Comparison of ENCODE assay signal across 9 cellular contexts in the genomic region with DNA sequence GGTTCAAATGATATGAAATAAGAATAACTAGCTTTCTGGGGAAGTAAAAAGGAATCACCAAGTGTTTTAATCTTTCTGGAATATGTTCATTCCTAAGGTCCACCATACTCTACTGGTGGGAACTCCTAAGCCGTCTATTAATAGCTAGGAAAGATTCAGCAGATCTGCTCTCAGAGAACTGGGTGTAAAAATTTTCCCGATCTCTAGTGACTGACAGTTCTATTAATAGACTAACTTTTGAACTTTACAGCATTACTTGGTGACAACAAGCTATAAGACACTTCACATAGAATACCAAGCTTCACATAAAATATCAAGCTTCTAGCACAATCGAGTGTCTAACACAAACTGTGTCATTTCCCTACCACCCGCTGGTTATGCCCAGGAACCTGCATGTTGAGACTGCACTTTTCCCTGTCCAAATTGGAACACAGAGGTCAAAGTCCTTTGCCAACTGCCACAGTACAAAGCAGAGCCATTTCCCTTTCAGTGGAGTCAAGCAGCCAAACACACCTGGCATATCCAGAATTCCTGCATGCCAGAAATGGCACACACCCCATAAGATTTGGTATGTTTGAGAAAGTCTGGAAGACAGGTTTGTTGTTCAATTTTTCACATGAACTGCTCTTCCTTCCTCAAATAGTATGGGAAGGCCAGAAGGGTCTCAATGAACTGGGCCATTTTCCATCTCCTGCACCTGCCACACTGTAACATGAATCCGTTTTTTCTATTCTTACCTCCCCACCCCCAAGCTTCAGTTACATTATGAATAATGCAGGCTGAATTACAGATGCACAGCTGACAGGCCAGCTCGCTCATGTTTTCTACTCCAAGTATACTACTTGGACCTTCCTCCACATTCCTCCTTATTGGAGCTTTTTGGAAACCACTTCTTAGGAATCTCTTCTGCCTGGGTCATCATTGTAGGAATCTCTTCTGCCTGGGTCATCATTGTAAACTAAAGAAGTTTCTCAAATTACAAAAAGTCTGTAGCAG. TPM values are rescaled to one million over a fixed set of nuclear protein-coding genes. Genes with fewer than 3 reads are reported as not detected.
A peak's percentile ranks its signal among the peaks of the same experiment; 100 is the strongest.
DNase-seq lines count a peak whose midpoint lies in the region; ATAC-seq and TF ChIP-seq lines count a peak whose summit lies in the region.
"Had no signal": no experiment of that assay in that cellular context is flagged by ENCODE, and none has a peak within 500 bp of the region (broad histone marks: within the 10 kb centered on the region; RNA-seq: fewer than 3 reads in every experiment).

No MANE protein-coding gene starts in this region.

- POLR2A ChIA-PET in activated CD4-positive, alpha-beta memory T cell treated with anti-CD3 and anti-CD28 coated beads, Interleukin-2, amount 10 ng/mL, durations not matched to agents 7 days and 5 days (lab: Charles Lee) = interaction anchor here (1.3 kb wide), 1 partner anchor 58 kb away, joined by 4 read pairs; no protein-coding TSS in a partner anchor

- DNase-seq in activated naive CD4-positive, alpha-beta T cell (lab: John Stamatoyannopoulos, UW) = no peak
- DNase-seq in NCI-H748 (lab: John Stamatoyannopoulos, UW; ENCODE audit: unreplicated experiment) (peak; percentile 31), glutamatergic neuron (no peak), GM10266 (ENCODE audit: extremely low spot score) (no peak), NCI-H2227 treated with DMSO at 0.1 percent for 48 hours (lab: John Stamatoyannopoulos, UW) (no peak)
- DNase-seq in stimulated activated effector memory CD8-positive, alpha-beta T cell treated with anti-CD3 and anti-CD28 coated beads, Interleukin-12 subunit alpha, Interleukin-12 subunit beta, amount 100 ng/mL, for 72 hours (ENCODE audit: low spot score in 2 of 2) = no peak
- DNase-seq in activated CD4-positive, alpha-beta memory T cell treated with anti-CD3 and anti-CD28 coated beads, Interleukin-2, amount 10 ng/mL, durations not matched to agents 7 days and 5 days = no peak
- DNase-seq: CD8-positive, alpha-beta memory T cell had no signal

- CTCF ChIA-PET in activated CD4-positive, alpha-beta memory T cell treated with anti-CD3 and anti-CD28 coated beads, Interleukin-2, amount 10 ng/mL, durations not matched to agents 7 days and 5 days (lab: Charles Lee) = no interaction called here

- TF ChIP-seq CTCF in glutamatergic neuron (IDR thresholded peaks at IDR 0.05; ENCODE audit: partially characterized antibody, unreplicated experiment) (no peak), GM10266 (IDR thresholded peaks at IDR 0.05; ENCODE audit: control insufficient read depth, insufficient read depth, low read depth, missing control alignments) (no peak)

- H3K4me1 Mint-ChIP-seq in activated naive CD4-positive, alpha-beta T cell treated with anti-CD3 and anti-CD28 coated beads, Interleukin-2, amount 50 U/mL, for 24 hours = peaks cover 76% of the 10 kb centered on the region
- peaks cover 29% of the 10 kb centered on the region for H3K4me1 Mint-ChIP-seq in glutamatergic neuron (ENCODE audit: low read depth, unreplicated experiment)
- peaks cover 34% of the 10 kb centered on the region for H3K4me1 Mint-ChIP-seq in stimulated activated effector memory CD8-positive, alpha-beta T cell treated with anti-CD3 and anti-CD28 coated beads, Interleukin-12 subunit alpha, Interleukin-12 subunit beta, amount 100 ng/mL, for 72 hours
- peaks cover 60% of the 10 kb centered on the region for H3K4me1 Mint-ChIP-seq in activated CD4-positive, alpha-beta memory T cell treated with anti-CD3 and anti-CD28 coated beads, Interleukin-2, amount 10 ng/mL, durations not matched to agents 7 days and 5 days

- no peaks in the 10 kb centered on the region for H3K9me3 Mint-ChIP-seq in activated naive CD4-positive, alpha-beta T cell treated with anti-CD3 and anti-CD28 coated beads, Interleukin-2, amount 50 U/mL, for 24 hours
- peaks cover 7% of the 10 kb centered on the region for H3K9me3 Mint-ChIP-seq in glutamatergic neuron (ENCODE audit: unreplicated experiment)
- no peaks in the 10 kb centered on the region for H3K9me3 Mint-ChIP-seq in stimulated activated effector memory CD8-positive, alpha-beta T cell treated with anti-CD3 and anti-CD28 coated beads, Interleukin-12 subunit alpha, Interleukin-12 subunit beta, amount 100 ng/mL, for 72 hours
- no peaks in the 10 kb centered on the region for H3K9me3 Mint-ChIP-seq in activated CD4-positive, alpha-beta memory T cell treated with anti-CD3 and anti-CD28 coated beads, Interleukin-2, amount 10 ng/mL, durations not matched to agents 7 days and 5 days
- H3K9me3 Mint-ChIP-seq: CD8-positive, alpha-beta memory T cell had no signal

- H3K36me3 Mint-ChIP-seq in activated naive CD4-positive, alpha-beta T cell treated with anti-CD3 and anti-CD28 coated beads, Interleukin-2, amount 50 U/mL, for 24 hours = peaks cover 17% of the 10 kb centered on the region
- no peaks in the 10 kb centered on the region for H3K36me3 Mint-ChIP-seq in glutamatergic neuron (ENCODE audit: unreplicated experiment)
- peaks cover 85% of the 10 kb centered on the region for H3K36me3 Mint-ChIP-seq in stimulated activated effector memory CD8-positive, alpha-beta T cell treated with anti-CD3 and anti-CD28 coated beads, Interleukin-12 subunit alpha, Interleukin-12 subunit beta, amount 100 ng/mL, for 72 hours
- H3K36me3 Mint-ChIP-seq in activated CD4-positive, alpha-beta memory T cell treated with anti-CD3 and anti-CD28 coated beads, Interleukin-2, amount 10 ng/mL, durations not matched to agents 7 days and 5 days (ENCODE audit: low read depth) = peaks cover 63% of the 10 kb centered on the region

- peak overlapping the region; percentile 100 for H3K4me3 Mint-ChIP-seq in activated naive CD4-positive, alpha-beta T cell treated with anti-CD3 and anti-CD28 coated beads, Interleukin-2, amount 50 U/mL, for 24 hours
- H3K4me3 Mint-ChIP-seq in glutamatergic neuron (ENCODE audit: unreplicated experiment) = peak overlapping the region; percentile 58
- H3K4me3 Mint-ChIP-seq in stimulated activated effector memory CD8-positive, alpha-beta T cell treated with anti-CD3 and anti-CD28 coated beads, Interleukin-12 subunit alpha, Interleukin-12 subunit beta, amount 100 ng/mL, for 72 hours = no peak overlapping the region
- H3K4me3 Mint-ChIP-seq in activated CD4-positive, alpha-beta memory T cell treated with anti-CD3 and anti-CD28 coated beads, Interleukin-2, amount 10 ng/mL, durations not matched to agents 7 days and 5 days = no peak overlapping the region

- H3K27ac Mint-ChIP-seq in activated naive CD4-positive, alpha-beta T cell treated with anti-CD3 and anti-CD28 coated beads, Interleukin-2, amount 50 U/mL, for 24 hours = peak overlapping the region; percentile 30
- H3K27ac Mint-ChIP-seq in glutamatergic neuron (ENCODE audit: unreplicated experiment) = peak overlapping the region; percentile 10
- H3K27ac Mint-ChIP-seq in stimulated activated effector memory CD8-positive, alpha-beta T cell treated with anti-CD3 and anti-CD28 coated beads, Interleukin-12 subunit alpha, Interleukin-12 subunit beta, amount 100 ng/mL, for 72 hours = peak overlapping the region; percentile 70
- no peak overlapping the region for H3K27ac Mint-ChIP-seq in activated CD4-positive, alpha-beta memory T cell treated with anti-CD3 and anti-CD28 coated beads, Interleukin-2, amount 10 ng/mL, durations not matched to agents 7 days and 5 days

- no peaks in the 10 kb centered on the region for H3K27me3 Mint-ChIP-seq in activated naive CD4-positive, alpha-beta T cell treated with anti-CD3 and anti-CD28 coated beads, Interleukin-2, amount 50 U/mL, for 24 hours
- no peaks in the 10 kb centered on the region for H3K27me3 Mint-ChIP-seq in glutamatergic neuron (ENCODE audit: unreplicated experiment)
- H3K27me3 Mint-ChIP-seq in activated CD4-positive, alpha-beta memory T cell treated with anti-CD3 and anti-CD28 coated beads, Interleukin-2, amount 10 ng/mL, durations not matched to agents 7 days and 5 days = no peaks in the 10 kb centered on the region
- H3K27me3 Mint-ChIP-seq: CD8-positive, alpha-beta memory T cell had no signal

- no peak for ATAC-seq in stimulated activated effector memory CD8-positive, alpha-beta T cell treated with anti-CD3 and anti-CD28 coated beads, Interleukin-12 subunit alpha, Interleukin-12 subunit beta, amount 100 ng/mL, for 72 hours

RNA-seq across cellular contexts. Expression of a gene that starts 3.7 kb away (rescaled TPM):
- 36.0 TPM for total RNA-seq in glutamatergic neuron (ENCODE audit: unreplicated experiment)
- 10 to 100 TPM; 40.4 to 41.5 TPM for total RNA-seq in activated CD4-positive, alpha-beta memory T cell treated with anti-CD3 and anti-CD28 coated beads, Interleukin-2, amount 10 ng/mL, durations not matched to agents 7 days and 5 days

RNA-seq across cellular contexts. Expression of a gene that starts 57.0 kb away (rescaled TPM):
- total RNA-seq in glutamatergic neuron (ENCODE audit: unreplicated experiment) = 17.3 TPM
- total RNA-seq in activated CD4-positive, alpha-beta memory T cell treated with anti-CD3 and anti-CD28 coated beads, Interleukin-2, amount 10 ng/mL, durations not matched to agents 7 days and 5 days = 10 to 100 TPM; 56.4 to 56.8 TPM

Comparison
In these comparisons a context has a peak if more than half of its experiments do, and no peak if none do; other contexts are left out.
1. H3K4me3 Mint-ChIP-seq: peak in activated naive CD4-positive, alpha-beta T cell treated with anti-CD3 and anti-CD28 coated beads, Interleukin-2, amount 50 U/mL, for 24 hours (single experiment) and glutamatergic neuron (single experiment); none in stimulated activated effector memory CD8-positive, alpha-beta T cell treated with anti-CD3 and anti-CD28 coated beads, Interleukin-12 subunit alpha, Interleukin-12 subunit beta, amount 100 ng/mL, for 72 hours (single experiment) and activated CD4-positive, alpha-beta memory T cell treated with anti-CD3 and anti-CD28 coated beads, Interleukin-2, amount 10 ng/mL, durations not matched to agents 7 days and 5 days (single experiment).